10 cellular contexts compared by ENCODE assay signal in the genomic region with DNA sequence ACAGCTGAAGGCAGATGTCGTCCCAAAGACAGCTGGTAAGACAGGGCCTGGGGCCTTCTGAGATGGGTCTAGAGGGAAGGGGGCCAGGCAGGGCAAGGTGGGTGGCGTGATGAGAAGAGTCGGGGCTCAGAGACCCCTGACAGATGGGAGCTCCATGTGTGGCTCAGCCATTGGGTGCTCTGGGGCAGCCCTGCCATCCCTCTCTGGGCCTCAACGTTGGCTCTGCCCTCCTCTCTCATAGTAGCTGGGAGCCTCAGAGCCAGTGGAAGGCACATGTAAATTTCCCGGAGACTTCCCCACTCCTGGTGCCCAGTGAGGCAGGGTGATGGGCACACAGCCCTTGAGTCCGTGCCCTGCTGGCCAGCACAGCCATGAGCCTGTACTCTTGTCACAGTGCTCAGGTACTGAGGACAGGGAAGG. TPM values are rescaled to one million over a fixed set of nuclear protein-coding genes. Genes with fewer than 3 reads are reported as not detected.
DNase-seq lines count a peak whose midpoint lies in the region; ATAC-seq and TF ChIP-seq lines count a peak whose summit lies in the region.
"Had no signal": no experiment of that assay in that cellular context is flagged by ENCODE, and none has a peak within 500 bp of the region (broad histone marks: within the 10 kb centered on the region; RNA-seq: fewer than 3 reads in every experiment).

No MANE protein-coding gene starts in this region.

- H3K4me1 ChIP-seq in cardiac muscle cell (ENCODE audit: low read depth) (peaks cover 38% of the 10 kb centered on the region), heart left ventricle (peaks cover 0 to 67% (median 23%) of the 10 kb centered on the region in 12 donors), lower lobe of right lung (peaks cover 34% of the 10 kb centered on the region)

- no peaks in the 10 kb centered on the region for H3K27me3 Mint-ChIP-seq in activated naive CD8-positive, alpha-beta T cell treated with anti-CD3 and anti-CD28 coated beads, Interleukin-2, amount 10 ng/mL, durations not matched to agents 7 days and 5 days
- no peaks in the 10 kb centered on the region for H3K27me3 Mint-ChIP-seq in type B pancreatic cell

- no peak for ATAC-seq in heart left ventricle
- ATAC-seq in activated naive CD8-positive, alpha-beta T cell treated with anti-CD3 and anti-CD28 coated beads, Interleukin-2, amount 10 ng/mL, durations not matched to agents 7 days and 5 days (ENCODE audit: low read depth) = no peak
- ATAC-seq in lower lobe of right lung = no peak

- intact Hi-C loops in heart left ventricle (cut with DNase I) = loop anchor here in 1 of 10 donors (5.0 kb wide), 1 partner anchor 127 kb away; no protein-coding TSS in a partner anchor
- intact Hi-C loops in lower lobe of right lung (cut with DNase I) = no loop called here

- TF ChIP-seq POLR2A in heart left ventricle (IDR thresholded peaks at IDR 0.05) = no peak

- DNase-seq in cardiac muscle cell (ENCODE audit: low read depth in 1 of 2, low spot score in 1 of 2) (no peak), heart left ventricle (no peak), lower lobe of right lung (no peak), type B pancreatic cell (ENCODE audit: extremely low spot score, unreplicated experiment) (no peak), AG08395 (ENCODE audit: low spot score) (no peak), HCEC 1CT (no peak)
- no peak for DNase-seq in activated naive CD8-positive, alpha-beta T cell treated with anti-CD3 and anti-CD28 coated beads, Interleukin-2, amount 10 ng/mL, durations not matched to agents 7 days and 5 days
- DNase-seq in stimulated activated CD8-positive, alpha-beta memory T cell treated with anti-CD3 and anti-CD28 coated beads, Interleukin-4, amount 100 ng/mL, for 48 hours = no peak
- DNase-seq: activated CD4-positive, CD25-positive, alpha-beta regulatory T cell; NCI-H1092 treated with DMSO at 0.1 percent for 48 hours had no signal

- H3K9me3 ChIP-seq in cardiac muscle cell (ENCODE audit: low read depth) (no peaks in the 10 kb centered on the region), heart left ventricle (no peaks in the 10 kb centered on the region), lower lobe of right lung (no peaks in the 10 kb centered on the region)

- H3K27ac Mint-ChIP-seq in activated naive CD8-positive, alpha-beta T cell treated with anti-CD3 and anti-CD28 coated beads, Interleukin-2, amount 10 ng/mL, durations not matched to agents 7 days and 5 days = peak overlapping the region; percentile 89
- H3K27ac Mint-ChIP-seq in type B pancreatic cell = peak overlapping the region; percentile 62

- H3K36me3 ChIP-seq in cardiac muscle cell (peaks cover 24% of the 10 kb centered on the region), heart left ventricle (peaks cover 0 to 54% (median 49%) of the 10 kb centered on the region in 9 donors), lower lobe of right lung (peaks cover 53% of the 10 kb centered on the region)

- no peaks in the 10 kb centered on the region for H3K9me3 Mint-ChIP-seq in activated naive CD8-positive, alpha-beta T cell treated with anti-CD3 and anti-CD28 coated beads, Interleukin-2, amount 10 ng/mL, durations not matched to agents 7 days and 5 days
- H3K9me3 Mint-ChIP-seq in type B pancreatic cell = no peaks in the 10 kb centered on the region

- H3K27me3 ChIP-seq in cardiac muscle cell (no peaks in the 10 kb centered on the region), heart left ventricle (no peaks in the 10 kb centered on the region), lower lobe of right lung (ENCODE audit: low read depth) (no peaks in the 10 kb centered on the region)

- H3K4me3 ChIP-seq in cardiac muscle cell (no peak overlapping the region), heart left ventricle (peak overlapping the region in 3 of 12 donors; percentile 70 to 98 (median 88)), lower lobe of right lung (peak overlapping the region; percentile 94)

- TF ChIP-seq CTCF in cardiac muscle cell (IDR thresholded peaks at IDR 0.05; ENCODE audit: low read depth, low read length) (no peak), heart left ventricle (IDR thresholded peaks at IDR 0.05) (no peak), lower lobe of right lung (IDR thresholded peaks at IDR 0.05) (no peak), type B pancreatic cell (conservative IDR thresholded peaks at IDR 0.05) (no peak)

- H3K4me1 Mint-ChIP-seq in activated naive CD8-positive, alpha-beta T cell treated with anti-CD3 and anti-CD28 coated beads, Interleukin-2, amount 10 ng/mL, durations not matched to agents 7 days and 5 days = peaks cover 41% of the 10 kb centered on the region
- H3K4me1 Mint-ChIP-seq in type B pancreatic cell (ENCODE audit: unreplicated experiment) = peaks cover 5% of the 10 kb centered on the region

- POLR2A ChIA-PET in activated naive CD8-positive, alpha-beta T cell treated with anti-CD3 and anti-CD28 coated beads, Interleukin-2, amount 10 ng/mL, durations not matched to agents 7 days and 5 days (lab: Charles Lee) = interaction anchor here (0.5 to 5.9 kb wide), 4 partner anchors 15 to 107 kb away, joined by 4 to 108 read pairs (median 8); partner anchors contain the start of gene ZCCHC24

- H3K36me3 Mint-ChIP-seq in activated naive CD8-positive, alpha-beta T cell treated with anti-CD3 and anti-CD28 coated beads, Interleukin-2, amount 10 ng/mL, durations not matched to agents 7 days and 5 days = peaks cover 36% of the 10 kb centered on the region
- H3K36me3 Mint-ChIP-seq in type B pancreatic cell = peaks cover 20% of the 10 kb centered on the region

- peak overlapping the region; percentile 81 for H3K27ac ChIP-seq in cardiac muscle cell
- H3K27ac ChIP-seq in heart left ventricle = peak overlapping the region in 4 of 12 donors; percentile 87 to 94 (median 92)
- no peak overlapping the region for H3K27ac ChIP-seq in lower lobe of right lung

- WGBS in heart left ventricle, 4 donors = 67 to 86% (median 73%) methylated on average over 3 to 6 of the region's 6 CpGs

- peak overlapping the region; percentile 91 for H3K4me3 Mint-ChIP-seq in activated naive CD8-positive, alpha-beta T cell treated with anti-CD3 and anti-CD28 coated beads, Interleukin-2, amount 10 ng/mL, durations not matched to agents 7 days and 5 days
- H3K4me3 Mint-ChIP-seq in type B pancreatic cell = peak overlapping the region; percentile 86

RNA-seq across cellular contexts. Expression of gene PPIF, which starts 1.8 kb away (rescaled TPM):
- total RNA-seq in cardiac muscle cell (86.6 and 101 TPM in 2 replicates), heart left ventricle (100 to 1,000 TPM in 8 of 9 donors, 10 to 100 TPM in 1; 86.3 to 180 (median 128) TPM), lower lobe of right lung (28.5 TPM), type B pancreatic cell (ENCODE audit: low replicate concordance) (67.5 and 91.3 TPM in 2 replicates)
- polyA plus RNA-seq in cardiac muscle cell (125 and 143 TPM in 2 replicates), heart left ventricle (100 to 1,000 TPM in 1 of 2 donors, 10 to 100 TPM in 1; 82.8 to 193 TPM)
- total RNA-seq in activated naive CD8-positive, alpha-beta T cell treated with anti-CD3 and anti-CD28 coated beads, Interleukin-2, amount 10 ng/mL, durations not matched to agents 7 days and 5 days = 10 to 100 TPM; 56.9 to 57.0 TPM
